In the genomic region with DNA sequence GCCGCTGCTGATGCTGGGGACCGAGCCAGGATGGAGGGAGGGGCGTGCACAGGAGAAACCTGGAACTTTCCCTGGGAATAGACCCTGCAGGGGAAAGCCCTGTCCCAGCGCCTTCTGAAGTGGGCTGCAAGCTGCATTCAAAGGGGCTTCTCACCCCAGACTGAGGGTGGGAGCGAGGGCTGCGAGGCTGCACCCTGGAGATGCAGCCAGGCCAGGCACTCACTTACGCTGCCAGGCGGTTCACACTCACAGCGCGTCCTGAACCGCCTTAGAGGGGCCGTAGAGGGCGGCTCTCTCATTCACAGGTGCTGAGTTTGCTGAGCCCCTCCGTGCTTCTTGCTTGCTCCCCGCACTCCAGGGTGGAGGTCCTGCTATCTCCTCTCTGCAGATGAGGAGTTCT, we compare ENCODE assay signal across 17 cellular contexts.
DNase-seq lines count a peak whose midpoint lies in the region; ATAC-seq and TF ChIP-seq lines count a peak whose summit lies in the region.
"Had no signal": no experiment of that assay in that cellular context is flagged by ENCODE, and none has a peak within 500 bp of the region (broad histone marks: within the 10 kb centered on the region; RNA-seq: fewer than 3 reads in every experiment).

No MANE protein-coding gene starts in this region.

- H3K23ac ChIP-seq in neuronal stem cell (ENCODE audit: low read depth, low read length, poor library complexity), result peak overlapping the region; percentile 17

- H3K27me3 ChIP-seq in left ventricle myocardium inferior (ENCODE audit: low read depth) (peaks cover 61% of the 10 kb centered on the region), RWPE2 (ENCODE audit: insufficient read depth, poor library complexity, severe bottlenecking) (peaks cover 54% of the 10 kb centered on the region), right cardiac atrium (ENCODE audit: control insufficient read depth, insufficient read depth) (no peaks in the 10 kb centered on the region), neuronal stem cell (ENCODE audit: control insufficient read depth in 3 of 3, insufficient read depth in 3 of 3, low read depth in 1 of 3, low read length in 3 of 3) (peaks cover 0 to 7% (median 0%) of the 10 kb centered on the region in 3 experiments)

- no peak overlapping the region for H3K9ac ChIP-seq in neuronal stem cell (ENCODE audit: low read depth, low read length, poor library complexity)

- H2BK15ac ChIP-seq in neuronal stem cell (ENCODE audit: low read length), result peak overlapping the region; percentile 49

- H3K14ac ChIP-seq in neuronal stem cell (ENCODE audit: low read length), result no peak overlapping the region

- H2BK120ac ChIP-seq in neuronal stem cell (ENCODE audit: low read depth, low read length), result no peak overlapping the region

- peak overlapping the region; percentile 46 for H2BK12ac ChIP-seq in neuronal stem cell (ENCODE audit: low read length)

- no peak overlapping the region for H3K4me2 ChIP-seq in neuronal stem cell (ENCODE audit: insufficient read depth, low read length, poor library complexity, severe bottlenecking)
- H3K4me2 ChIP-seq: A549, GM23338 had no signal

- H3K79me1 ChIP-seq in neuronal stem cell (ENCODE audit: low read depth, low read length), result no peaks in the 10 kb centered on the region

- 83% methylated on average over 15 of the region's 15 CpGs for WGBS in right cardiac atrium
- WGBS in neuronal stem cell (ENCODE audit: extremely low coverage in 2 of 2, insufficient read length in 2 of 2, insufficient replicate concordance in 1 of 2), 2 donors, result no CpG with 5 or more reads among the region's 15 CpGs

- no peak for TF ChIP-seq CTCF in left ventricle myocardium inferior (IDR thresholded peaks at IDR 0.05; ENCODE audit: borderline replicate concordance)
- no peak for TF ChIP-seq CTCF in RWPE2 (IDR thresholded peaks at IDR 0.05; ENCODE audit: poor library complexity, severe bottlenecking)

- H3K36me3 ChIP-seq in left ventricle myocardium inferior (no peaks in the 10 kb centered on the region), RWPE2 (ENCODE audit: low read depth) (no peaks in the 10 kb centered on the region), neuronal stem cell (replicated peaks in 1 of 2; ENCODE audit: control insufficient read depth in 2 of 2, insufficient read depth in 2 of 2, low read length in 2 of 2) (no peaks in the 10 kb centered on the region)

- intact Hi-C loops in Right ventricle myocardium inferior (cut with DNase I), result no loop called here
- intact Hi-C loops in left ventricle myocardium inferior (cut with micrococcal nuclease), result no loop called here
- intact Hi-C loops in right cardiac atrium (cut with DNase I), result loop anchor here in 1 of 4 donors (5.0 kb wide), 1 partner anchor 234 kb away; a partner anchor contains a TSS

- peak overlapping the region; percentile 65 for H3K18ac ChIP-seq in neuronal stem cell (ENCODE audit: low read length)

- H3K9me3 ChIP-seq in left ventricle myocardium inferior (replicated peaks), result no peaks in the 10 kb centered on the region
- H3K9me3 ChIP-seq in RWPE2 (ENCODE audit: severe bottlenecking), result no peaks in the 10 kb centered on the region
- no peaks in the 10 kb centered on the region for H3K9me3 ChIP-seq in right cardiac atrium (ENCODE audit: control insufficient read depth, low read length)
- H3K9me3 ChIP-seq in neuronal stem cell (replicated peaks in 1 of 2; ENCODE audit: control insufficient read depth in 2 of 2, insufficient read depth in 1 of 2, low read depth in 1 of 2, low read length in 2 of 2), result peaks cover 0 to 3% of the 10 kb centered on the region in 2 donors
- H3K9me3 ChIP-seq: A549, Caco-2 had no signal

- H3K27ac ChIP-seq in left ventricle myocardium inferior (replicated peaks) (no peak overlapping the region), RWPE2 (ENCODE audit: poor library complexity, severe bottlenecking) (no peak overlapping the region), right cardiac atrium (ENCODE audit: low read length) (no peak overlapping the region), neuronal stem cell (replicated peaks; ENCODE audit: low read length) (no peak overlapping the region)
- H3K27ac ChIP-seq: 22Rv1, A549, C4-2B had no signal

- H2AFZ ChIP-seq in neuronal stem cell (ENCODE audit: low read length), result no peak overlapping the region
- H2AFZ ChIP-seq: GM23338 had no signal

- no peak overlapping the region for H3K4me3 ChIP-seq in left ventricle myocardium inferior
- no peak overlapping the region for H3K4me3 ChIP-seq in RWPE2 (ENCODE audit: severe bottlenecking)
- no peak overlapping the region for H3K4me3 ChIP-seq in right cardiac atrium (ENCODE audit: low read length)
- H3K4me3 ChIP-seq in neuronal stem cell (ENCODE audit: low read length in 2 of 2), result no peak overlapping the region
- H3K4me3 ChIP-seq: A549, GM23338 had no signal

- no peak overlapping the region for H4K8ac ChIP-seq in neuronal stem cell (ENCODE audit: low read depth, low read length)

- H3K4ac ChIP-seq in neuronal stem cell (ENCODE audit: low read length), result peak overlapping the region; percentile 10

- H4K91ac ChIP-seq in neuronal stem cell (ENCODE audit: low read depth, low read length, poor library complexity), result no peak overlapping the region

- no peak overlapping the region for H2BK5ac ChIP-seq in neuronal stem cell (ENCODE audit: low read length)

- ATAC-seq in Right ventricle myocardium inferior (no peak), RWPE2 (ENCODE audit: low read depth) (no peak), right cardiac atrium (no peak), HG02840 (IDR thresholded peaks at IDR 0.05; ENCODE audit: low FRiP score, unreplicated experiment) (no peak)

- H2AK5ac ChIP-seq in neuronal stem cell (ENCODE audit: low read depth, low read length), result peak overlapping the region; percentile 86

- DNase-seq in Right ventricle myocardium inferior (ENCODE audit: missing footprints) (peak; percentile 51), left ventricle myocardium inferior (no peak), RWPE2 (ENCODE audit: low spot score) (peak; percentile 52), right cardiac atrium (peak in 2 of 3 donors; percentile 13 to 23), neuronal stem cell (ENCODE audit: low spot score) (no peak), HuH-7.5 (ENCODE audit: low spot score) (no peak)
- DNase-seq: AML-193; Caco-2; CD4-positive, alpha-beta T cell; DMS153; GDM1; HCEC 1CT had no signal

- H3K4me1 ChIP-seq in left ventricle myocardium inferior (no peaks in the 10 kb centered on the region), RWPE2 (ENCODE audit: insufficient read depth, poor library complexity, severe bottlenecking) (no peaks in the 10 kb centered on the region), right cardiac atrium (ENCODE audit: control insufficient read depth, insufficient read depth, low read length) (no peaks in the 10 kb centered on the region), neuronal stem cell (ENCODE audit: control insufficient read depth in 2 of 2, insufficient read depth in 1 of 2, low read depth in 1 of 2, low read length in 2 of 2) (peaks cover 0 to 7% of the 10 kb centered on the region in 2 donors)
- H3K4me1 ChIP-seq: A549, Caco-2 had no signal

Comparison
In these comparisons a context has a peak if more than half of its experiments do, and no peak if none do; other contexts are left out.
1. DNase-seq: peak in Right ventricle myocardium inferior (single experiment), RWPE2 (single experiment) and right cardiac atrium (2 of 3); none in left ventricle myocardium inferior (single experiment), neuronal stem cell (single experiment) and HuH-7.5 (single experiment).